In genomic region chr16:56812884-56813283, GRCh38 we compare ENCODE assay signal across 15 cellular contexts. TPM values are rescaled to one million over a fixed set of nuclear protein-coding genes. Genes with fewer than 3 reads are reported as not detected.
DNase-seq lines count a peak whose midpoint lies in the region; ATAC-seq, FAIRE-seq and TF ChIP-seq lines count a peak whose summit lies in the region.
"Had no signal": no experiment of that assay in that cellular context is flagged by ENCODE, and none has a peak within 500 bp of the region (broad histone marks: within the 10 kb centered on the region; RNA-seq: fewer than 3 reads in every experiment).

No MANE protein-coding gene starts in this region.

- H2BK120ac ChIP-seq in H1 (replicated peaks; ENCODE audit: low read depth, low read length), result no peak overlapping the region

- H2BK20ac ChIP-seq in H1 (ENCODE audit: low read length), result no peak overlapping the region

- TF ChIP-seq CTCF in H1 (IDR thresholded peaks at IDR 0.05; ENCODE audit: control extremely low read depth in 1 of 3, insufficient read depth in 1 of 3, low read depth in 1 of 3, low read length in 3 of 3), result no peak
- no peak for TF ChIP-seq CTCF in osteocyte (IDR thresholded peaks at IDR 0.05)
- TF ChIP-seq CTCF in gastrocnemius medialis (IDR thresholded peaks at IDR 0.05 in 4 of 5, conservative IDR thresholded peaks at IDR 0.05 in 1 of 5), result no peak

- no peak overlapping the region for H2AK5ac ChIP-seq in H1 (ENCODE audit: low read depth, low read length)

- no peak overlapping the region for H4K91ac ChIP-seq in H1 (replicated peaks; ENCODE audit: insufficient read length, low read length)

- H3K4me3 ChIP-seq in H1 (ENCODE audit: extremely low read depth in 1 of 4, insufficient read depth in 2 of 4, low read depth in 3 of 4, low read length in 4 of 4), result no peak overlapping the region
- H3K4me3 ChIP-seq in gastrocnemius medialis, result no peak overlapping the region
- H3K4me3 ChIP-seq: colonic mucosa, esophagus muscularis mucosa, HAP-1 had no signal

- TF ChIP-seq EP300 in H1 (IDR thresholded peaks at IDR 0.05; ENCODE audit: borderline replicate concordance in 1 of 2, low read depth in 2 of 2, low read length in 2 of 2), result no peak

- H3K4me3 Mint-ChIP-seq in osteocyte (ENCODE audit: unreplicated experiment), result no peak overlapping the region
- H3K4me3 Mint-ChIP-seq: memory B cell had no signal

- no peaks in the 10 kb centered on the region for H3K23me2 ChIP-seq in H1 (ENCODE audit: low read depth, low read length)

- ATAC-seq in left colon (no peak), HG03196 (IDR thresholded peaks at IDR 0.05; ENCODE audit: unreplicated experiment) (no peak), gastrocnemius medialis (no peak)
- ATAC-seq: activated naive CD4-positive, alpha-beta T cell treated with anti-CD3 and anti-CD28 coated beads, Interleukin-2, amount 50 U/mL, for 72 hours; stimulated activated naive CD8-positive, alpha-beta T cell treated with anti-CD3 and anti-CD28 coated beads, Interleukin-15, Interleukin-2, amounts not matched to agents 100 U/mL and 50 U/mL, for 24 hours had no signal

- no peak overlapping the region for H2AFZ ChIP-seq in H1 (ENCODE audit: low read length)

- no peak overlapping the region for H3K14ac ChIP-seq in H1 (ENCODE audit: insufficient read length)

- CTCF ChIA-PET in H1 (lab: Charles Lee; ENCODE audit: partially characterized antibody), result interaction anchor here (0.8 to 1.3 kb wide), 2 partner anchors 11 to 20 kb away, joined by 4 read pairs; no protein-coding TSS in a partner anchor

- H4K20me1 ChIP-seq in H1 (replicated peaks in 1 of 2; ENCODE audit: control insufficient read depth in 1 of 2, insufficient read depth in 2 of 2, low read length in 2 of 2), result peaks cover 0 to 2% of the 10 kb centered on the region in 2 experiments

- H3K27me3 Mint-ChIP-seq in osteocyte (ENCODE audit: unreplicated experiment), result no peaks in the 10 kb centered on the region
- H3K27me3 Mint-ChIP-seq: memory B cell had no signal

- no peak overlapping the region for H3K18ac ChIP-seq in H1 (ENCODE audit: extremely low read depth, low read length)

- H3K79me1 ChIP-seq in H1 (ENCODE audit: low read depth, low read length), result peaks cover 2% of the 10 kb centered on the region; the same call in 1 of the 2 replicates

- H3K36me3 Mint-ChIP-seq in osteocyte (ENCODE audit: unreplicated experiment), result peaks cover 4% of the 10 kb centered on the region
- H3K36me3 Mint-ChIP-seq: activated naive CD4-positive, alpha-beta T cell treated with anti-CD3 and anti-CD28 coated beads, Interleukin-2, amount 50 U/mL, for 72 hours had no signal

- H3K4ac ChIP-seq in H1 (replicated peaks; ENCODE audit: insufficient read length, low read depth, low read length), result no peak overlapping the region

- H3K56ac ChIP-seq in H1 (replicated peaks; ENCODE audit: insufficient read length, low read depth, low read length), result no peak overlapping the region

- H2BK15ac ChIP-seq in H1 (ENCODE audit: low read length), result no peak overlapping the region

- in situ Hi-C loops in gastrocnemius medialis (cut with MboI; ENCODE audit: low sequenced_read_pairs in 4 of 4), result no loop called here

- TF ChIP-seq RAD21 in H1 (IDR thresholded peaks at IDR 0.05 in 1 of 2, conservative IDR thresholded peaks at IDR 0.05 in 1 of 2; ENCODE audit: low read depth in 2 of 2, low read length in 2 of 2), result no peak

- FAIRE-seq in H54 (lab: Jason Lieb, UNC) (peak; percentile 67), H1 (lab: Jason Lieb, UNC) (no peak)

- no peaks in the 10 kb centered on the region for H3K27me3 ChIP-seq in H1 (replicated peaks in 1 of 4; ENCODE audit: control insufficient read depth in 3 of 4, extremely low read depth in 1 of 4, insufficient read depth in 3 of 4, low read length in 3 of 4)
- no peaks in the 10 kb centered on the region for H3K27me3 ChIP-seq in gastrocnemius medialis
- H3K27me3 ChIP-seq: colonic mucosa, esophagus muscularis mucosa had no signal

- H3K4me1 ChIP-seq in H1 (replicated peaks in 1 of 4; ENCODE audit: control insufficient read depth in 3 of 4, insufficient read depth in 4 of 4, low read length in 3 of 4), result no peaks in the 10 kb centered on the region
- H3K4me1 ChIP-seq in gastrocnemius medialis, result no peaks in the 10 kb centered on the region
- H3K4me1 ChIP-seq: colonic mucosa had no signal

- intact Hi-C loops in left colon (cut with DNase I, micrococcal nuclease) (no loop called here), gastrocnemius medialis (cut with DNase I; ENCODE audit: low total_unique reads) (no loop called here)

- H3K36me3 ChIP-seq in H1 (ENCODE audit: control insufficient read depth in 2 of 4, insufficient read depth in 4 of 4, low read length in 3 of 4) (no peaks in the 10 kb centered on the region; a peak in 4 of 8 replicates), gastrocnemius medialis (no peaks in the 10 kb centered on the region)
- H3K36me3 ChIP-seq: colonic mucosa, HAP-1 had no signal

- H2BK12ac ChIP-seq in H1 (ENCODE audit: low read depth, low read length), result no peak overlapping the region

- POLR2A ChIA-PET in H1 (lab: Charles Lee; ENCODE audit: partially characterized antibody), result no interaction called here

- no peak overlapping the region; a peak in 1 of 7 replicates for H3K9ac ChIP-seq in H1 (replicated peaks in 1 of 4; ENCODE audit: extremely low read depth in 1 of 4, low read depth in 3 of 4, low read length in 3 of 4)

- no peaks in the 10 kb centered on the region for H3K9me3 Mint-ChIP-seq in osteocyte (ENCODE audit: unreplicated experiment)
- H3K9me3 Mint-ChIP-seq: activated naive CD4-positive, alpha-beta T cell treated with anti-CD3 and anti-CD28 coated beads, Interleukin-2, amount 50 U/mL, for 72 hours; memory B cell had no signal

- peak overlapping the region; percentile 92 for H3K27ac Mint-ChIP-seq in osteocyte (ENCODE audit: unreplicated experiment)
- H3K27ac Mint-ChIP-seq: activated naive CD4-positive, alpha-beta T cell treated with anti-CD3 and anti-CD28 coated beads, Interleukin-2, amount 50 U/mL, for 72 hours; memory B cell had no signal

- peaks cover 0 to 2% of the 10 kb centered on the region in 2 experiments; a peak in 1 of 4 replicates for H3K79me2 ChIP-seq in H1 (ENCODE audit: control insufficient read depth in 1 of 2, insufficient read depth in 2 of 2, low read length in 2 of 2)

- H3K27ac ChIP-seq in H1 (ENCODE audit: low read depth, low read length) (no peak overlapping the region), gastrocnemius medialis (no peak overlapping the region)
- H3K27ac ChIP-seq: colonic mucosa, esophagus muscularis mucosa had no signal

- DNase-seq in H54 (ENCODE audit: insufficient read length, low spot score), result no peak
- peak; percentile 35 for DNase-seq in RPMI7951 (ENCODE audit: low read depth)
- no peak for DNase-seq in H1 (ENCODE audit: low read depth in 1 of 2, low spot score in 2 of 2)
- DNase-seq in osteocyte (ENCODE audit: extremely low spot score, unreplicated experiment), result no peak
- DNase-seq in left colon, result no peak
- DNase-seq in gastrocnemius medialis, result no peak
- DNase-seq: activated CD4-positive, alpha-beta T cell treated with anti-CD3 and anti-CD28 coated beads for 1 hour; colonic mucosa; NCI-H1092; stimulated activated naive CD8-positive, alpha-beta T cell treated with anti-CD3 and anti-CD28 coated beads, Interleukin-15, Interleukin-2, amounts not matched to agents 100 U/mL and 50 U/mL, for 24 hours had no signal

- peaks cover 52% of the 10 kb centered on the region for H3K4me1 Mint-ChIP-seq in osteocyte (ENCODE audit: unreplicated experiment)
- H3K4me1 Mint-ChIP-seq: memory B cell had no signal

- no peak for TF ChIP-seq POLR2A in H54 (IDR thresholded peaks at IDR 0.05; ENCODE audit: low read depth, low read length)
- TF ChIP-seq POLR2A in H1 (IDR thresholded peaks at IDR 0.05; ENCODE audit: control extremely low read depth in 1 of 2, low read depth in 2 of 2, low read length in 2 of 2), result no peak
- no peak for TF ChIP-seq POLR2A in gastrocnemius medialis (IDR thresholded peaks at IDR 0.05)

- H2BK5ac ChIP-seq in H1 (ENCODE audit: low read depth, low read length), result no peak overlapping the region

- no peak overlapping the region for H3K23ac ChIP-seq in H1 (ENCODE audit: insufficient read length)

- H4K8ac ChIP-seq in H1 (ENCODE audit: extremely low read depth, insufficient read depth, low read length), result no peak overlapping the region

- H3K4me2 ChIP-seq in H1 (ENCODE audit: insufficient read depth in 1 of 2, low read depth in 2 of 2, low read length in 2 of 2), result no peak overlapping the region

- H3K9me3 ChIP-seq in H1 (ENCODE audit: insufficient read depth in 2 of 2, low read depth in 1 of 2, low read length in 1 of 2), result no peaks in the 10 kb centered on the region
- H3K9me3 ChIP-seq in gastrocnemius medialis, result no peaks in the 10 kb centered on the region
- H3K9me3 ChIP-seq: colonic mucosa, esophagus muscularis mucosa, HAP-1 had no signal

- no peak overlapping the region for H4K5ac ChIP-seq in H1 (ENCODE audit: insufficient read length, low read depth, low read length)

TF ChIP-seq in H1, 55 proteins besides CTCF, POLR2A, EP300 and RAD21:
- TF ChIP-seq SUZ12 (IDR thresholded peaks at IDR 0.05; ENCODE audit: low read length) (no peak), MAFK (IDR thresholded peaks at IDR 0.05; ENCODE audit: low read depth, low read length) (0 out of 2 replicates have a peak, but pooled peaks have one; percentile 6), KDM5A (IDR thresholded peaks at IDR 0.05; ENCODE audit: low read length) (no peak), SIX5 (IDR thresholded peaks at IDR 0.05; ENCODE audit: low read depth, low read length) (no peak), USF2 (IDR thresholded peaks at IDR 0.05; ENCODE audit: low read length) (no peak)

RNA-seq across cellular contexts. Expression of gene SLC12A3, which starts 52.1 kb away (rescaled TPM):
- total RNA-seq in RPMI7951 (2014; rRNA removed; shearing (Covaris generic)), result not detected in 2 replicates
- not detected in 2 replicates for total RNA-seq in H1 (2021; fragmentation: NEBNext Ultra II Directional; extraction: Animal tissue kit (Norgen Biotek cat#: 25700))
- 0.03 TPM in 1 of 2 replicates, not detected in the other for polyA plus RNA-seq in H1 (2011; rRNA removed)
- 0.04 TPM for polyA plus RNA-seq in H1 (2011; cell fraction: cytosol; rRNA removed)
- polyA plus RNA-seq in H1 (2011; cell fraction: nucleus; rRNA removed), result 0.04 TPM
- not detected in 4 replicates for polyA plus RNA-seq in H1 (2012, experiment 1 of 2)
- polyA plus RNA-seq in H1 (2012, experiment 2 of 2), result not detected
- polyA plus RNA-seq in H1 (2013, experiment 1 of 2), result 0.02 TPM
- polyA plus RNA-seq in H1 (2013, experiment 2 of 2), result 0.02 TPM
- polyA minus RNA-seq in H1 (2011; rRNA and poly(A)+ RNA removed), result 0.06 and 0.07 TPM in 2 replicates
- 1.1 TPM for polyA minus RNA-seq in H1 (2011; cell fraction: cytosol; rRNA and poly(A)+ RNA removed)
- 0.40 TPM for polyA minus RNA-seq in H1 (2011; cell fraction: nucleus; rRNA and poly(A)+ RNA removed)
- total RNA-seq in osteocyte (not detected in 2 replicates), left colon (under 1 TPM in 1 of 2 donors, not detected in 1; 0.11 TPM), gastrocnemius medialis (not detected)
- total RNA-seq: activated naive CD4-positive, alpha-beta T cell treated with anti-CD3 and anti-CD28 coated beads, Interleukin-2, amount 50 U/mL, for 72 hours; colonic mucosa; esophagus muscularis mucosa had no signal
